22 cellular contexts compared by ENCODE assay signal in the genomic region with DNA sequence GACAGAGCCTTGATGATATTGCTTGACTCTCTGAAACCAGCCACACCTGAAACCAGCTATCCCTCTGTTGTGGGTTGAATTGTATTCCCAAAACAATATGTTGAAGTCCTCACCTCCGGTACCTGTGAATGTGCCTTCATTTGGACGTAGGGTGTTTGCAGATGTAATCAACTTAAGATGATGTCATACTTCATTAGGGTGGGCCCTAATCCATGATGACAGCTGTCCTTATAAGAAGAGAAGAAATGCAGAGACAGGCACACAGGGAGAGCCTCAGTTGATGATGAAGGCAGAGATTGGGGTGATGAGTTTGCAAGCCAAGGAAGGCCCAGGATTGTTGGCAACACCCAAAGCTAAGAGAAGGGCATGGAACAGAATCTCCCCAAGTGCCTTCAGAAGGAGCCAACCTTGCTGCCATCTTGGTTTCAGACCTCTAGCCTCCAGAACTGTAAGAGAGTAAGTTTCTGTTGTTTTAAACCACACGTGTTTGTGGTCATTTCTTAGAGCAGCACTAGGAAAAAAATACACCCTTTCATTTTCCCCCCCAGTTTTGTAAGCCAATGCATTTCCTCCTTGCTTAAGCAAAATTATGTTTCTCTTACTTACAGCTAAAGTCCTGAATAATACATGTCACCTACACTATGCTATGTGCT. TPM values are rescaled to one million over a fixed set of nuclear protein-coding genes. Genes with fewer than 3 reads are reported as not detected.
A peak's percentile ranks its signal among the peaks of the same experiment; 100 is the strongest.
DNase-seq lines count a peak whose midpoint lies in the region; ATAC-seq, FAIRE-seq and TF ChIP-seq lines count a peak whose summit lies in the region.
"Had no signal": no experiment of that assay in that cellular context is flagged by ENCODE, and none has a peak within 500 bp of the region (broad histone marks: within the 10 kb centered on the region; RNA-seq: fewer than 3 reads in every experiment).

No MANE protein-coding gene starts in this region.

- no peak for TF ChIP-seq RAD21 in HepG2 (CRISPR knock-in tag; IDR thresholded peaks at IDR 0.05)

- H3K79me2 ChIP-seq in HepG2 (ENCODE audit: insufficient read depth, low read length) = no peaks in the 10 kb centered on the region

- H3K9me3 ChIP-seq in HepG2 (ENCODE audit: low read length) (peaks cover 10% of the 10 kb centered on the region), right lobe of liver (no peaks in the 10 kb centered on the region), SK-N-MC (ENCODE audit: low read depth, low read length) (0 out of 2 replicates have a peak, but pooled peaks cover 3% of the 10 kb centered on the region)
- H3K9me3 ChIP-seq: Caco-2 had no signal

- WGBS in HepG2 (ENCODE audit: low lambda C conversion rate) = 24% methylated on average over 3 of the region's 3 CpGs
- 68% methylated on average over 3 of the region's 3 CpGs for WGBS in right lobe of liver (ENCODE audit: insufficient coverage, low coverage, low lambda C conversion rate, missing lambda C conversion rate)

- in situ Hi-C loops in HepG2 (cut with HindIII; ENCODE audit: extremely low pct_ligation_motif_present, low pct_unique_long_range_greater_than_20kb) = no loop called here

- no peak for ATAC-seq in HepG2
- no peak for ATAC-seq in right lobe of liver
- ATAC-seq: A549, GM23338 had no signal

- no peak for TF ChIP-seq EP300 in HepG2 (IDR thresholded peaks at IDR 0.05; ENCODE audit: low read depth in 2 of 2, low read length in 2 of 2)
- no peak for TF ChIP-seq EP300 in HepG2 (CRISPR knock-in tag; IDR thresholded peaks at IDR 0.05; ENCODE audit: borderline replicate concordance)

- H3K4me1 ChIP-seq in HepG2 (ENCODE audit: insufficient read depth, low read length) (no peaks in the 10 kb centered on the region), right lobe of liver (no peaks in the 10 kb centered on the region)
- H3K4me1 ChIP-seq: A549, Caco-2 had no signal

- BruUV-seq in HepG2 (replicated peaks; lab: Mats Ljungman, UMichigan) = no TSS peak

- no peak overlapping the region for H3K4me3 ChIP-seq in HepG2 (replicated peaks in 1 of 3; ENCODE audit: insufficient read depth in 1 of 3, low read depth in 2 of 3, low read length in 3 of 3)
- H3K4me3 ChIP-seq in right lobe of liver = no peak overlapping the region
- no peak overlapping the region for H3K4me3 ChIP-seq in SK-N-MC
- H3K4me3 ChIP-seq: A549, GM23338 had no signal

- TF ChIP-seq CTCF in HepG2 (CRISPR knock-in tag; IDR thresholded peaks at IDR 0.05) = no peak
- TF ChIP-seq CTCF in right lobe of liver (IDR thresholded peaks at IDR 0.05) = no peak

- H3K36me3 ChIP-seq in HepG2 (replicated peaks in 1 of 2; ENCODE audit: control insufficient read depth in 1 of 2, insufficient read depth in 2 of 2, low read length in 2 of 2) = no peaks in the 10 kb centered on the region
- no peaks in the 10 kb centered on the region for H3K36me3 ChIP-seq in right lobe of liver
- H3K36me3 ChIP-seq in SK-N-MC (ENCODE audit: insufficient read depth, low read length) = no peaks in the 10 kb centered on the region

- H3K27me3 ChIP-seq in HepG2 (ENCODE audit: control insufficient read depth in 1 of 2, insufficient read depth in 2 of 2, low read length in 2 of 2) (peaks cover 1 to 19% of the 10 kb centered on the region in 2 experiments; a peak in 4 of 5 replicates), right lobe of liver (no peaks in the 10 kb centered on the region)

- no peak for FAIRE-seq in HepG2 (lab: Jason Lieb, UNC)
- FAIRE-seq: A549, GM19239, H54, HTR-8/SVneo had no signal

- H3K9ac ChIP-seq in HepG2 (ENCODE audit: insufficient read depth, low read depth, low read length) (no peak overlapping the region), SK-N-MC (ENCODE audit: insufficient read length) (no peak overlapping the region)

- no peak for DNase-seq in HepG2 (ENCODE audit: low spot score)
- no peak for DNase-seq in right lobe of liver
- DNase-seq in SK-N-MC (ENCODE audit: low read depth, low spot score) = no peak
- DNase-seq in islet precursor cell = peak; percentile 13
- DNase-seq in MV-4-11 (lab: John Stamatoyannopoulos, UW) = no peak
- no peak for DNase-seq in NCI-H774 (lab: John Stamatoyannopoulos, UW)
- no peak for DNase-seq in LoVo (ENCODE audit: low spot score)
- DNase-seq: AML-193; Caco-2; CD4-positive, alpha-beta T cell; DMS153; DMS79; GDM1; HCEC 1CT; HFFc6 had no signal

- no peak for TF ChIP-seq POLR2A in HepG2 (IDR thresholded peaks at IDR 0.05; ENCODE audit: insufficient read depth in 1 of 2, low read depth in 2 of 2, low read length in 2 of 2)
- TF ChIP-seq POLR2A in right lobe of liver (IDR thresholded peaks at IDR 0.05) = no peak

- no peak overlapping the region for H3K4me2 ChIP-seq in HepG2 (ENCODE audit: low read depth, low read length)
- H3K4me2 ChIP-seq: A549, GM23338 had no signal

- H2AFZ ChIP-seq in HepG2 (ENCODE audit: low read length) = no peak overlapping the region
- H2AFZ ChIP-seq: GM23338 had no signal

- H3K27ac ChIP-seq in HepG2 (ENCODE audit: extremely low read length, insufficient read depth, low read length) (no peak overlapping the region), right lobe of liver (no peak overlapping the region), SK-N-MC (peak overlapping the region; percentile 17; the same call in 1 of the 2 replicates)
- H3K27ac ChIP-seq: 22Rv1, A549, C4-2B had no signal

- CTCF ChIA-PET in HepG2 (lab: Yijun Ruan, JAX; ENCODE audit: low intra/inter-chr PET ratio, low total read pairs) = no interaction called here

- intact Hi-C loops in HepG2 (cut with micrococcal nuclease; ENCODE audit: unreplicated experiment) (no loop called here), right lobe of liver (cut with DNase I) (no loop called here)

- no peaks in the 10 kb centered on the region for H4K20me1 ChIP-seq in HepG2 (ENCODE audit: insufficient read depth, low read length)

- POLR2A ChIA-PET in HepG2 (lab: Yijun Ruan, JAX) = no interaction called here

TF ChIP-seq in HepG2, 621 proteins besides CTCF, POLR2A, EP300 and RAD21:
- 0 out of 2 replicates have a peak, but pooled peaks have one; percentile 24 for TF ChIP-seq CREB1 (IDR thresholded peaks at IDR 0.05)
- no peak for TF ChIP-seq CREB1 (CRISPR knock-in tag; IDR thresholded peaks at IDR 0.05)
- TF ChIP-seq ATF7 (IDR thresholded peaks at IDR 0.05) = peak; percentile 95
- no peak for TF ChIP-seq ATF7 (CRISPR knock-in tag; IDR thresholded peaks at IDR 0.05)
- TF ChIP-seq SALL1 (CRISPR knock-in tag; IDR thresholded peaks at IDR 0.05) = no peak

RNA-seq across cellular contexts. Expression of gene MYH10, which starts 29.4 kb away (rescaled TPM):
- 68.6 and 122 TPM in 2 replicates for total RNA-seq in HepG2 (2016; rRNA removed; fragmentation: Illumina TruSeq; extraction: Trizol)
- 7.0 and 7.2 TPM in 2 replicates for total RNA-seq in HepG2 (2016; cell fraction: cytosol; rRNA removed; fragmentation: Illumina TruSeq; extraction: Trizol; ENCODE audit: low read depth)
- 66.9 and 98.1 TPM in 2 replicates for total RNA-seq in HepG2 (2016; cell fraction: insoluble cytoplasmic fraction; rRNA removed; fragmentation: Illumina TruSeq; extraction: Trizol)
- 17.3 and 21.2 TPM in 2 replicates for total RNA-seq in HepG2 (2016; cell fraction: membrane; rRNA removed; fragmentation: Illumina TruSeq; extraction: Trizol)
- total RNA-seq in HepG2 (2016; cell fraction: nucleus; rRNA removed; fragmentation: Illumina TruSeq; extraction: Trizol) = 84.1 and 90.0 TPM in 2 replicates
- polyA plus RNA-seq in HepG2 (2011; rRNA removed) = 43.4 and 44.1 TPM in 2 replicates
- polyA plus RNA-seq in HepG2 (2011; cell fraction: cytosol; rRNA removed) = 31.4 and 44.1 TPM in 2 replicates
- 74.1 and 125 TPM in 2 replicates for polyA plus RNA-seq in HepG2 (2011; cell fraction: nucleus; rRNA removed)
- polyA plus RNA-seq in HepG2 (2012) = 35.7 and 50.5 TPM in 2 replicates
- polyA plus RNA-seq in HepG2 (2016; cell fraction: cytosol; fragmentation: Illumina TruSeq; extraction: Trizol; ENCODE audit: low read depth) = 1.5 and 1.7 TPM in 2 replicates
- polyA plus RNA-seq in HepG2 (2016; cell fraction: insoluble cytoplasmic fraction; fragmentation: Illumina TruSeq; extraction: Trizol; ENCODE audit: low read depth) = 46.3 and 57.7 TPM in 2 replicates
- 3.8 and 4.4 TPM in 2 replicates for polyA plus RNA-seq in HepG2 (2016; cell fraction: membrane; fragmentation: Illumina TruSeq; extraction: Trizol; ENCODE audit: low read depth)
- 88.3 and 89.7 TPM in 2 replicates for polyA plus RNA-seq in HepG2 (2016; cell fraction: nucleus; fragmentation: Illumina TruSeq; extraction: Trizol; ENCODE audit: insufficient read depth, low read depth)
- polyA minus RNA-seq in HepG2 (2011; rRNA and poly(A)+ RNA removed; ENCODE audit: low replicate concordance) = 8.2 and 85.8 TPM in 2 replicates
- 60.2 and 68.5 TPM in 2 replicates for polyA minus RNA-seq in HepG2 (2011; cell fraction: cytosol; rRNA and poly(A)+ RNA removed)
- 127 and 140 TPM in 2 replicates for polyA minus RNA-seq in HepG2 (2011; cell fraction: nucleus; rRNA and poly(A)+ RNA removed)
- 10 to 100 TPM; 19.8 to 32.9 (median 24.3) TPM for total RNA-seq in right lobe of liver
